Comparison of ENCODE assay signal across 9 cellular contexts in the genomic region with DNA sequence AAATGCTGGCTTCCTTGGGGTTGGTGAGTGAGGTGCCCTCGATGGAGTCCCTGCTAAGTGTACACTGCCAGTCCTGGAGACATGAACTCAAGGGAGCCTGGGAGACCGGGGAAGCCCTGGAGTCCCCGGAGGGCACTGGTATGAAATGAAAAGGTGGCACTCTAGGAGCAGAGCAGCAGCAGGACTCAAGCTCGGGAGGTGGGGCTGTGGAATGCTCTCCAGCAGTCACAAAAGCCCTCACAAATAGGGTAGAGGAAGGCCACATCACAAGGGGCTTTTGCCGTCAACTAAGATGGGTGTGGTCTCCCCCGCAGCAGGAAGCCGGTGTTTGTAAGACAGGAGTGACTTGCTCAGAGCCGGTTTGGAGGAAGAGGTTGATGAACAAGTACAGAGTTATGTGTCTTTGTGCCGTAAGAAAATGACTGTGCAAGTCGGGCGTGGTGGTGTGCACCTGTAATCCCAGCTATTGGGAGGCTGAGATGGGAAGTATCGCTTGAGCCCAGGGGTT. TPM values are rescaled to one million over a fixed set of nuclear protein-coding genes. Genes with fewer than 3 reads are reported as not detected.
DNase-seq lines count a peak whose midpoint lies in the region; ATAC-seq and TF ChIP-seq lines count a peak whose summit lies in the region.
"Had no signal": no experiment of that assay in that cellular context is flagged by ENCODE, and none has a peak within 500 bp of the region (broad histone marks: within the 10 kb centered on the region; RNA-seq: fewer than 3 reads in every experiment).

No MANE protein-coding gene starts in this region.

- no peaks in the 10 kb centered on the region for H3K9me3 Mint-ChIP-seq in osteocyte (ENCODE audit: unreplicated experiment)

- no peak overlapping the region for H3K4me3 Mint-ChIP-seq in osteocyte (ENCODE audit: unreplicated experiment)

- no peak for TF ChIP-seq POLR2A in vagina (IDR thresholded peaks at IDR 0.05)

- no peak overlapping the region for H3K27ac ChIP-seq in upper lobe of right lung
- no peak overlapping the region for H3K27ac ChIP-seq in vagina

- H3K9me3 ChIP-seq in upper lobe of right lung, result no peaks in the 10 kb centered on the region
- no peaks in the 10 kb centered on the region for H3K9me3 ChIP-seq in vagina

- peaks cover 3% of the 10 kb centered on the region for H3K4me1 Mint-ChIP-seq in osteocyte (ENCODE audit: unreplicated experiment)

- intact Hi-C loops in upper lobe of right lung (cut with DNase I), result no loop called here
- intact Hi-C loops in vagina (cut with DNase I), result no loop called here

- peaks cover 26% of the 10 kb centered on the region for H3K27me3 Mint-ChIP-seq in osteocyte (ENCODE audit: unreplicated experiment)

- no peaks in the 10 kb centered on the region for H3K36me3 ChIP-seq in upper lobe of right lung
- no peaks in the 10 kb centered on the region for H3K36me3 ChIP-seq in vagina

- TF ChIP-seq CTCF in upper lobe of right lung (IDR thresholded peaks at IDR 0.05) (no peak), osteocyte (IDR thresholded peaks at IDR 0.05) (no peak), vagina (IDR thresholded peaks at IDR 0.05) (no peak)

- peak; percentile 31 for ATAC-seq in upper lobe of right lung

- no peak overlapping the region for H3K27ac Mint-ChIP-seq in osteocyte (ENCODE audit: unreplicated experiment)

- peaks cover 11% of the 10 kb centered on the region for H3K27me3 ChIP-seq in upper lobe of right lung
- no peaks in the 10 kb centered on the region for H3K27me3 ChIP-seq in vagina

- no peak overlapping the region for H3K4me3 ChIP-seq in upper lobe of right lung
- H3K4me3 ChIP-seq in vagina, result no peak overlapping the region

- DNase-seq in activated gamma-delta T cell treated with Interleukin-2 at 50 U/mL for 16 hours (peak; percentile 61), activated gamma-delta T cell (lab: John Stamatoyannopoulos, UW) (no peak), islet precursor cell (peak; percentile 68), upper lobe of right lung (peak; percentile 49), NCI-H1436 (lab: John Stamatoyannopoulos, UW) (no peak), osteocyte (ENCODE audit: extremely low spot score, unreplicated experiment) (no peak), vagina (ENCODE audit: extremely low spot score in 2 of 2) (no peak)
- DNase-seq in activated T-cell treated with anti-CD3 and anti-CD28 coated beads, Interleukin-2, amount 50 U/mL, for 1 hour, result peak; percentile 57
- DNase-seq: NCI-H526 had no signal

- H3K4me1 ChIP-seq in upper lobe of right lung (no peaks in the 10 kb centered on the region), vagina (no peaks in the 10 kb centered on the region)

- no peaks in the 10 kb centered on the region for H3K36me3 Mint-ChIP-seq in osteocyte (ENCODE audit: unreplicated experiment)

RNA-seq across cellular contexts. Expression of a gene that starts 19.3 kb away (rescaled TPM):
- 0.55 TPM for total RNA-seq in upper lobe of right lung
- 3.9 and 4.6 TPM in 2 replicates for total RNA-seq in osteocyte
- 3.2 TPM for total RNA-seq in vagina

Comparison
In these comparisons a context has a peak if more than half of its experiments do, and no peak if none do; other contexts are left out.
1. DNase-seq: peak in activated gamma-delta T cell treated with Interleukin-2 at 50 U/mL for 16 hours (single experiment), activated T-cell treated with anti-CD3 and anti-CD28 coated beads, Interleukin-2, amount 50 U/mL, for 1 hour (single experiment), islet precursor cell (single experiment) and upper lobe of right lung (single experiment); none in activated gamma-delta T cell (single experiment), NCI-H1436 (single experiment), osteocyte (single experiment) and vagina (0 of 2).